In genomic region chr7:141696386-141696785, GRCh38 we compare ENCODE assay signal across 15 cellular contexts. TPM values are rescaled to one million over a fixed set of nuclear protein-coding genes. Genes with fewer than 3 reads are reported as not detected.
DNase-seq lines count a peak whose midpoint lies in the region; ATAC-seq and TF ChIP-seq lines count a peak whose summit lies in the region.
"Had no signal": no experiment of that assay in that cellular context is flagged by ENCODE, and none has a peak within 500 bp of the region (broad histone marks: within the 10 kb centered on the region; RNA-seq: fewer than 3 reads in every experiment).

No MANE protein-coding gene starts in this region.

- TF ChIP-seq CTCF in VCaP (conservative IDR thresholded peaks at IDR 0.05): no peak

- ATAC-seq in left lobe of liver (peak; percentile 22), esophagus mucosa (no peak), GM19328 (IDR thresholded peaks at IDR 0.05; ENCODE audit: unreplicated experiment) (no peak)
- ATAC-seq: sciatic nerve had no signal

- DNase-seq in DMS53 (lab: John Stamatoyannopoulos, UW) (peak; percentile 62), left lobe of liver (ENCODE audit: low spot score) (no peak), substantia nigra (lab: John Stamatoyannopoulos, UW) (no peak), NCI-H524 (lab: John Stamatoyannopoulos, UW) (no peak)
- DNase-seq: activated CD4-positive, alpha-beta T cell treated with anti-CD3 and anti-CD28 coated beads, Interleukin-2, amount 50 U/mL, for 48 hours; activated naive CD4-positive, alpha-beta T cell treated with anti-CD3 and anti-CD28 coated beads, Interleukin-2, amount 50 U/mL, for 16 hours; DMS79 treated with DMSO at 0.1 percent for 48 hours; GM23248; MM.1S; occipital lobe had no signal

- H3K27ac ChIP-seq in VCaP: peak overlapping the region; percentile 56
- H3K27ac ChIP-seq in substantia nigra (ENCODE audit: low read depth, low read length, poor library complexity, severe bottlenecking): peak overlapping the region; percentile 84
- H3K27ac ChIP-seq: GM23248 had no signal

RNA-seq across cellular contexts. Expression of gene DENND11, which starts 5.6 kb away (rescaled TPM):
- total RNA-seq in left lobe of liver (29.8 TPM), esophagus mucosa (6.9 TPM)

RNA-seq across cellular contexts. Expression of gene WEE2, which starts 11.8 kb away (rescaled TPM):
- total RNA-seq in left lobe of liver (not detected), esophagus mucosa (not detected)
- total RNA-seq: GM23248, lower leg skin, sciatic nerve had no signal

RNA-seq across cellular contexts. Expression of gene SSBP1, which starts 41.8 kb away (rescaled TPM):
- total RNA-seq in left lobe of liver (36.7 TPM), esophagus mucosa (105 TPM)
